In genomic region chr10:118960166-118961090, GRCh38 we compare ENCODE assay signal across 15 cellular contexts.
A peak's percentile ranks its signal among the peaks of the same experiment; 100 is the strongest.
DNase-seq lines count a peak whose midpoint lies in the region; ATAC-seq and TF ChIP-seq lines count a peak whose summit lies in the region.
"Had no signal": no experiment of that assay in that cellular context is flagged by ENCODE, and none has a peak within 500 bp of the region (broad histone marks: within the 10 kb centered on the region; RNA-seq: fewer than 3 reads in every experiment).

No MANE protein-coding gene starts in this region.

- no peaks in the 10 kb centered on the region for H3K36me3 ChIP-seq in psoas muscle (ENCODE audit: insufficient read depth in 1 of 2, low read depth in 1 of 2)
- H3K36me3 ChIP-seq: HAP-1 had no signal

- peak; percentile 58 for DNase-seq in GM03348 (ENCODE audit: low spot score)
- peak; percentile 70 for DNase-seq in RWPE1 (ENCODE audit: low spot score)
- peak; percentile 32 for DNase-seq in fibroblast of gingiva (ENCODE audit: low read depth)
- peak in 1 of 2 donors; percentile 59 for DNase-seq in psoas muscle
- DNase-seq in DMS153 (lab: John Stamatoyannopoulos, UW) = no peak
- DNase-seq in stimulated activated naive CD4-positive, alpha-beta T cell (lab: John Stamatoyannopoulos, UW) = no peak
- DNase-seq in GOT3 (lab: John Stamatoyannopoulos, UW) = no peak
- no peak for DNase-seq in NCI-H510A (lab: John Stamatoyannopoulos, UW)
- DNase-seq: activated CD4-positive, alpha-beta T cell treated with anti-CD3 and anti-CD28 coated beads for 48 hours; AML-193; KBM-7; NCI-H1694 treated with DMSO at 0.1 percent for 48 hours; NCI-H69; small intestine had no signal

- peaks cover 29% of the 10 kb centered on the region for H3K4me1 ChIP-seq in psoas muscle
- H3K4me1 ChIP-seq: HAP-1 had no signal

- H3K4me3 ChIP-seq in psoas muscle = no peak overlapping the region
- H3K4me3 ChIP-seq: HAP-1 had no signal

- ATAC-seq in psoas muscle = peak in 3 of 4 donors; percentile 48 to 67 (median 50)

- H3K27ac ChIP-seq in RWPE1 = peak overlapping the region; percentile 65
- H3K27ac ChIP-seq in psoas muscle = peak overlapping the region; percentile 76

- 70 to 82% (median 74%) methylated on average over 17 of the region's 17 CpGs for WGBS in psoas muscle, 3 donors

- no peak for TF ChIP-seq CTCF in RWPE1 (conservative IDR thresholded peaks at IDR 0.05; ENCODE audit: low read depth)
- no peak for TF ChIP-seq CTCF in psoas muscle (IDR thresholded peaks at IDR 0.05)

- POLR2A ChIA-PET in RWPE1 (lab: Yijun Ruan, JAX; ENCODE audit: low non-redundant PET) = no interaction called here

- no peaks in the 10 kb centered on the region for H3K27me3 ChIP-seq in psoas muscle (ENCODE audit: insufficient read depth in 3 of 3, low read length in 2 of 3)

- CTCF ChIA-PET in RWPE1 (lab: Yijun Ruan, JAX) = interaction anchor here (0.6 kb wide), 1 partner anchor 278 kb away, joined by 3 read pairs; no protein-coding TSS in a partner anchor

- no peaks in the 10 kb centered on the region for H3K9me3 ChIP-seq in psoas muscle
- H3K9me3 ChIP-seq: HAP-1 had no signal

- intact Hi-C loops in psoas muscle (cut with DNase I) = loop anchor here in 1 of 2 donors (5.0 kb wide), 1 partner anchor 42 kb away; no protein-coding TSS in a partner anchor

Comparison
In these comparisons a context has a peak if more than half of its experiments do, and no peak if none do; other contexts are left out.
1. DNase-seq: peak in GM03348 (single experiment), RWPE1 (single experiment) and fibroblast of gingiva (single experiment); none in DMS153 (single experiment), stimulated activated naive CD4-positive, alpha-beta T cell (0 of 6), GOT3 (single experiment) and NCI-H510A (single experiment).